ENCODE assay signal across 10 cellular contexts in the genomic region with DNA sequence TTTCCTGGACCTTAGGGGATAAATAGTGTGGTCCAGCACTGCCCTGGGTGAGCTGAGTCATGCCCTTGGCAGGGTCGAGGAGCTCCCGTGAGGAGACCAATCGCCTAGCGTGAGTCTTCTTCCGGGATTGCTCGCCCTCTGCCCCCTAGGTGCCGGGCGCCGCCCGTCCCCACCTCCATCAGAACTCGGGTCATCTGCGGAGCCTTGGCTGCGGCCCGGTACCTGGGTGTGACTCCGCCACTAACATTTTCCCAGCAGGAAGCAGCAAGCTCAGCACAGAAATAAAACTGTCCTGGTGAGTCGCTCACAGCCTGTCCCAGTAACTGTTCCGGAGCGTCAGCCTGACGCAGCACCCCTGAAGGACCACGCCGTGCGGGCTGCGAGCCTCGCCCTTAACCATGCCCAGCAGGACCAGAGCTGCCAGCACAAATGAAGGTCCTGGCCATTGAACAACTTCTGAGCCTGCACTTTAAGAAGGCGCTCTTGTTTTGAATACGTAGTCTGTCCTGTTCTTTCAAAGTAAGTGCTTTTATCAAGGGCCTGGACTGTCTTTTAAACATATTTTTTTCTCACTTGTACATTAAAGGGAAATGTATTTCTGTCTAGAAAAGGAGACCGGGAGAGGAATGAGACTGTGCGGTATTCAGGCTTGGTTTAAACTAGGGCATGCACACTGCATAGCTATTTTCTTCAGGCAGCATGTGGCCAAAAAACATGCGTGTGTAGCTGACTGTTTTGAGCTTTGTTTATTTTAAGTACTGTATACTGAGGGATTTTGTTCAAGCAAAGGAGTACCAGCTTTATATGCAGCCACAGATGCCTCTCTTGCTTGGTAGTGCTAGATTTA.
DNase-seq lines count a peak whose midpoint lies in the region; ATAC-seq, FAIRE-seq and TF ChIP-seq lines count a peak whose summit lies in the region.
"Had no signal": no experiment of that assay in that cellular context is flagged by ENCODE, and none has a peak within 500 bp of the region (broad histone marks: within the 10 kb centered on the region; RNA-seq: fewer than 3 reads in every experiment).

No MANE protein-coding gene starts in this region.

- DNase-seq in GM03348 (ENCODE audit: low spot score) (peak; percentile 21), RPMI7951 (ENCODE audit: low read depth) (peak; percentile 89), fibroblast of peridontal ligament (ENCODE audit: extremely low read depth) (peak; percentile 76), stomach (peak; percentile 50), NCI-H524 (lab: John Stamatoyannopoulos, UW) (no peak), Right ventricle myocardium superior (no peak), NCI-H524 treated with DMSO at 0.1 percent for 48 hours (lab: John Stamatoyannopoulos, UW) (no peak), D721Med (ENCODE audit: insufficient read length, low spot score) (no peak)
- DNase-seq: central memory CD4-positive, alpha-beta T cell had no signal

- intact Hi-C loops in stomach (cut with DNase I; ENCODE audit: low total_unique reads) = no loop called here
- intact Hi-C loops in Right ventricle myocardium superior (cut with DNase I) = no loop called here

- H3K36me3 ChIP-seq in stomach = no peaks in the 10 kb centered on the region

- no peak for TF ChIP-seq CTCF in stomach (IDR thresholded peaks at IDR 0.05)
- no peak for TF ChIP-seq CTCF in D721Med (IDR thresholded peaks at IDR 0.05; ENCODE audit: insufficient read depth, missing control alignments)

- H3K27me3 ChIP-seq in stomach = no peaks in the 10 kb centered on the region

- no peaks in the 10 kb centered on the region for H3K9me3 ChIP-seq in stomach

- WGBS in stomach, 5 donors = 19 to 47% (median 24%) methylated on average over 20 to 29 of the region's 29 CpGs

- TF ChIP-seq EP300 in stomach (IDR thresholded peaks at IDR 0.05) = no peak

- ATAC-seq in Right ventricle myocardium superior (ENCODE audit: poor library complexity) = no peak

- FAIRE-seq in D721Med (lab: Jason Lieb, UNC) = no peak
- FAIRE-seq: islet of Langerhans had no signal

- no peak for TF ChIP-seq POLR2A in stomach (IDR thresholded peaks at IDR 0.05)

- peak overlapping the region; percentile 28 to 71 (median 62) for H3K27ac ChIP-seq in stomach

- H3K4me3 ChIP-seq in stomach = peak overlapping the region; percentile 4 to 36 (median 28)

- peaks cover 0 to 21% (median 14%) of the 10 kb centered on the region in 4 donors for H3K4me1 ChIP-seq in stomach

Comparison
In these comparisons a context has a peak if more than half of its experiments do, and no peak if none do; other contexts are left out.
1. DNase-seq: peak in GM03348 (single experiment), RPMI7951 (single experiment), fibroblast of peridontal ligament (single experiment) and stomach (single experiment); none in NCI-H524 (0 of 2), Right ventricle myocardium superior (single experiment), NCI-H524 treated with DMSO at 0.1 percent for 48 hours (single experiment) and D721Med (single experiment).